ENCODE assay signal across 18 cellular contexts in genomic region chr6:92589970-92590369, GRCh38.
DNase-seq lines count a peak whose midpoint lies in the region; ATAC-seq, FAIRE-seq and TF ChIP-seq lines count a peak whose summit lies in the region.
"Had no signal": no experiment of that assay in that cellular context is flagged by ENCODE, and none has a peak within 500 bp of the region (broad histone marks: within the 10 kb centered on the region; RNA-seq: fewer than 3 reads in every experiment).

No MANE protein-coding gene starts in this region.

- in situ Hi-C loops in astrocyte of the spinal cord (cut with HindIII; ENCODE audit: low sequenced_read_pairs): no loop called here

- ATAC-seq in HG03460 (IDR thresholded peaks at IDR 0.05; ENCODE audit: unreplicated experiment) (no peak), HG02571 (IDR thresholded peaks at IDR 0.05; ENCODE audit: unreplicated experiment) (no peak)
- ATAC-seq: Right ventricle myocardium inferior had no signal

- H3K4me3 ChIP-seq in astrocyte of the spinal cord (ENCODE audit: low read depth, low read length): no peak overlapping the region
- H3K4me3 ChIP-seq: BLaER1, SK-N-MC had no signal

- DNase-seq in DMS53 (lab: John Stamatoyannopoulos, UW) (peak; percentile 5), DMS53 treated with DMSO at 0.1 percent for 48 hours (lab: John Stamatoyannopoulos, UW; ENCODE audit: unreplicated experiment) (no peak), astrocyte of the spinal cord (ENCODE audit: low read depth, low spot score) (peak; percentile 6), glomerular visceral epithelial cell (ENCODE audit: extremely low spot score) (peak; percentile 15), NCI-H2196 treated with DMSO at 0.1 percent for 48 hours (lab: John Stamatoyannopoulos, UW; ENCODE audit: unreplicated experiment) (no peak), GM19239 (ENCODE audit: insufficient read length, low spot score) (no peak)
- DNase-seq: DMS 273 treated with DMSO at 0.1 percent for 48 hours; EL; NCI-H146; NCI-H345; NCI-H526 treated with DMSO at 0.1 percent for 48 hours; NK-92 treated with Interleukin-12 subunit alpha and Interleukin-12 subunit beta, amount 100 ng/mL, for 24 hours had no signal

- no peak for FAIRE-seq in GM19239 (lab: Jason Lieb, UNC)
- FAIRE-seq: H1 had no signal

- no peak for TF ChIP-seq CTCF in astrocyte of the spinal cord (IDR thresholded peaks at IDR 0.05; ENCODE audit: low read depth, low read length)

Comparison
In these comparisons a context has a peak if more than half of its experiments do, and no peak if none do; other contexts are left out.
1. DNase-seq: peak in DMS53 (single experiment), astrocyte of the spinal cord (single experiment) and glomerular visceral epithelial cell (single experiment); none in DMS53 treated with DMSO at 0.1 percent for 48 hours (single experiment), NCI-H2196 treated with DMSO at 0.1 percent for 48 hours (single experiment) and GM19239 (single experiment).